Comparison of ENCODE assay signal across 1 cellular context in the genomic region with DNA sequence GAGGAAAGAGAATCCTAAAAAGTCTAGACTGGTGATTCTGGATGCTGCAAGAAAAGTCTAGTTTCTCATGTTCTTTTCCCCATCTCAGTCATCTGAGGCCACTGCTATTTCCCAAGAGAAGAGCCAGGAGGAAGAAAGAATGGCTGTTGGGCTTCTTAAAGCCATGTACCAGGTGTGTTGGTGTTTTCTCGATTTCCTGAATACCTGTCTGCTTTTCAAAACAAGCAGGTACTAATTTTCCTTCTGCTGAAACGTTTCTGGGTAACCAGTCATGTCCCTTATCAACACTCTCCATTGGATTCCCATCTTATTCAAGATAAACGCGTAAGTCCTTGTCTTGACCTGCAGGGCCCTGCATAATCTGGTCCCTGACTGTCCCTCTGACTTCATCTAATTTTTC.
TF ChIP-seq lines count a peak whose summit lies in the region.

No MANE protein-coding gene starts in this region.

TF ChIP-seq in HepG2, 621 proteins besides CTCF, POLR2A, EP300 and RAD21:
- TF ChIP-seq NONO (IDR thresholded peaks at IDR 0.05), result no peak
- TF ChIP-seq NONO (CRISPR knock-in tag; conservative IDR thresholded peaks at IDR 0.05), result no peak
- TF ChIP-seq, protein P1, sequence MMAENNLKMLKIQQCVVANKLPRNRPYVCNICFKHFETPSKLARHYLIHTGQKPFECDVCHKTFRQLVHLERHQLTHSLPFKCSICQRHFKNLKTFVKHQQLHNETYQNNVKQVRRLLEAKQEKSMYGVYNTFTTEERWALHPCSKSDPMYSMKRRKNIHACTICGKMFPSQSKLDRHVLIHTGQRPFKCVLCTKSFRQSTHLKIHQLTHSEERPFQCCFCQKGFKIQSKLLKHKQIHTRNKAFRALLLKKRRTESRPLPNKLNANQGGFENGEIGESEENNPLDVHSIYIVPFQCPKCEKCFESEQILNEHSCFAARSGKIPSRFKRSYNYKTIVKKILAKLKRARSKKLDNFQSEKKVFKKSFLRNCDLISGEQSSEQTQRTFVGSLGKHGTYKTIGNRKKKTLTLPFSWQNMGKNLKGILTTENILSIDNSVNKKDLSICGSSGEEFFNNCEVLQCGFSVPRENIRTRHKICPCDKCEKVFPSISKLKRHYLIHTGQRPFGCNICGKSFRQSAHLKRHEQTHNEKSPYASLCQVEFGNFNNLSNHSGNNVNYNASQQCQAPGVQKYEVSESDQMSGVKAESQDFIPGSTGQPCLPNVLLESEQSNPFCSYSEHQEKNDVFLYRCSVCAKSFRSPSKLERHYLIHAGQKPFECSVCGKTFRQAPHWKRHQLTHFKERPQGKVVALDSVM (CRISPR knock-in tag; IDR thresholded peaks at IDR 0.05), result no peak
- TF ChIP-seq ZNF44 (CRISPR knock-in tag; IDR thresholded peaks at IDR 0.05), result no peak
- no peak for TF ChIP-seq CHCHD3 (CRISPR knock-in tag; IDR thresholded peaks at IDR 0.05)
- no peak for TF ChIP-seq ZNF546 (CRISPR knock-in tag; conservative IDR thresholded peaks at IDR 0.05)
- TF ChIP-seq SUZ12 (IDR thresholded peaks at IDR 0.05; ENCODE audit: low read depth, low read length), result no peak
- TF ChIP-seq REXO4 (CRISPR knock-in tag; IDR thresholded peaks at IDR 0.05; ENCODE audit: borderline replicate concordance), result no peak
- TF ChIP-seq MBD4 (IDR thresholded peaks at IDR 0.05; ENCODE audit: borderline replicate concordance, low read length), result no peak
- TF ChIP-seq JUND (CRISPR knock-in tag; IDR thresholded peaks at IDR 0.05), result no peak
- TF ChIP-seq IRF2 (CRISPR knock-in tag; IDR thresholded peaks at IDR 0.05), result no peak
- no peak for TF ChIP-seq BHLHE40 (IDR thresholded peaks at IDR 0.05; ENCODE audit: low read length)
- TF ChIP-seq, protein P2, sequence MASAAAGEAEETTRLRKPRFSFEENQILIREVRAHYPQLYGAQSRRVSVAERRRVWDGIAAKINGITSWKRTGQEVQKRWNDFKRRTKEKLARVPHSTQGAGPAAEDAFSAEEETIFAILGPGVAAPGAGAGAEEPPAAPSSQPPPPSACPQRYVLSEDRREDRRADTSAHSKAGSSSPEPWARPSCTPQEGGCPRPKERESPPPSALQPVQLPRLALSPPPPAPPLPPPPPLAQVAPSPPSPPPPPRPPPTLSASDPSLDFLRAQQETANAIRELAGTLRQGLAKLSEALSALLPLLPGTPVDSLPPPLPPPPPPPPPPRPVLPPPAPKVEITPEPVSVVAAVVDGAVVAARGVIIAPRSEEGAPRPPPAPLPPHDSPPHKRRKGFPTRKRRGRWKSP (CRISPR knock-in tag; IDR thresholded peaks at IDR 0.05), result no peak
- TF ChIP-seq ZNF772 (CRISPR knock-in tag; IDR thresholded peaks at IDR 0.05), result no peak
- TF ChIP-seq ZNF253 (CRISPR knock-in tag; IDR thresholded peaks at IDR 0.05; ENCODE audit: borderline replicate concordance), result no peak
- no peak for TF ChIP-seq ZNF552 (CRISPR knock-in tag; IDR thresholded peaks at IDR 0.05; ENCODE audit: borderline replicate concordance)
- no peak for TF ChIP-seq HIVEP1 (CRISPR knock-in tag; IDR thresholded peaks at IDR 0.05)
